In the genomic region with DNA sequence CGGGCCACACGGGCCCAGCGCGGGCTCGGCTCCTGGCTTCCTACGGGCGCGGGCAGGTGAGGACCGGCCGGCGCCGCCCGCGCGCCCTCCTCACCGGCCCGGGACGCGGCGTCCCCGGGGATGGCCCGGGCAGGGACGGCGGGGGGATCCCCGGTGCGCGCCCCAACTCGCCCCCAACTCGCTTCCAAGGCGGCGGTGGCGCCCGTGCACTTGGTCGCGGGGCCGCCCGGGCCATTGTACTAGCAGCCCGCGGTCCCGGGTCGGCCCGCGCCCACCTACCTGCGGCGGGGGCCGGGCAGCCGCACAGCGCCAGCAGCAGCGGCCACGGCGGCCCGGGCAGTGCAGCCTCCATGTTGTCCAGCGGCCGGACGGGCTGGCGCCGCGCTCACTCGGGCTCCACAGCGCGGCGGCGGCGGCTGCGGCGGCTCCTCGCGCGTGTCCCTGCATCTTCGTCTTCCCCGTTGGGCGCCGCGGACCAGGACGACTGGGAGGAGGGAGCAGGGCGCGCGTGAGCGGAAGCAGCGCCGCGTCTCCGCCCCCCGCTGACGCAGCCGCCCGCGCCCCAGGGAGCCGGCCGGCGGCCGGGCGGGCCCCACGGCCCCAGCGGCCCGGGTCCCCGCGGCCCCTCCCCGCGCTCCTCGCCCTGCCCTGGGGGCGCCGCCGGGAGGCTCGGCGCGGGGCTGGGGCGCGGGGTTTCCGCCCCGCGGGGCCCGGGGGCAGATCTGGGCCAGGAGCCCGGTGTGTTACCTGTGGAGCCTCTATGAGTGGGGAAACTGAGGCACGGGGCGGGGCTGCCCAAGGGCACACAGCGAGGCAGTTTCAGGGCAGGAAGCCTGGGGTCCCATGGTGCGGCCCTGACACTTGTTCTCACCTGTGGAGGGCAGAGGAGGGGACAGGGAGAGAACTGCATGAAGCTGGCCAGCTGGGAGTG, we compare ENCODE assay signal across 8 cellular contexts.
A peak's percentile ranks its signal among the peaks of the same experiment; 100 is the strongest.
DNase-seq lines count a peak whose midpoint lies in the region; ATAC-seq, FAIRE-seq and TF ChIP-seq lines count a peak whose summit lies in the region.

No MANE protein-coding gene starts in this region.

- peak overlapping the region; percentile 65 for H2AFZ ChIP-seq in keratinocyte (ENCODE audit: control insufficient read depth, low read length)

- H3K9ac ChIP-seq in keratinocyte (ENCODE audit: control insufficient read depth, extremely low read depth, insufficient read depth, low read length) = peak overlapping the region; percentile 77

- TF ChIP-seq CTCF in bronchial epithelial cell (IDR thresholded peaks at IDR 0.05; ENCODE audit: insufficient read depth, low read length, severe bottlenecking) = no peak
- TF ChIP-seq CTCF in keratinocyte (optimal IDR thresholded peaks at IDR 0.05 in 1 of 3, IDR thresholded peaks at IDR 0.05 in 1 of 3, conservative IDR thresholded peaks at IDR 0.05 in 1 of 3; ENCODE audit: extremely low read depth in 1 of 3, insufficient read depth in 2 of 3, low read length in 3 of 3) = no peak

- no peaks in the 10 kb centered on the region for H3K9me3 ChIP-seq in keratinocyte (ENCODE audit: control insufficient read depth, low read depth, low read length)

- dilution Hi-C loops in keratinocyte (cut with MboI; ENCODE audit: extremely low pct_ligation_motif_present, low sequenced_read_pairs) = no loop called here

- H3K4me1 ChIP-seq in keratinocyte (ENCODE audit: control insufficient read depth, extremely low read depth, insufficient read depth, low read length) = peaks cover 23% of the 10 kb centered on the region

- no peak for TF ChIP-seq RAD21 in Ishikawa (IDR thresholded peaks at IDR 0.05; ENCODE audit: low read depth)

- FAIRE-seq in bronchial epithelial cell (lab: Jason Lieb, UNC) (no peak), keratinocyte (lab: Jason Lieb, UNC) (no peak)

- 0 out of 2 replicates have a peak, but pooled peaks have one; percentile 20 for TF ChIP-seq EP300 in Ishikawa (IDR thresholded peaks at IDR 0.05; ENCODE audit: borderline replicate concordance)

- ATAC-seq in GM18868 (IDR thresholded peaks at IDR 0.05; ENCODE audit: unreplicated experiment) (peak; percentile 54), HG03175 (IDR thresholded peaks at IDR 0.05; ENCODE audit: unreplicated experiment) (no peak)

- H3K9me1 ChIP-seq in keratinocyte (ENCODE audit: control insufficient read depth, extremely low read depth, insufficient read depth, low read length) = peaks cover 5% of the 10 kb centered on the region

- peak overlapping the region; percentile 59 for H3K27ac ChIP-seq in keratinocyte (ENCODE audit: control insufficient read depth, insufficient read depth, low read length)

- peak; percentile 94 for DNase-seq in AG08396 (ENCODE audit: low spot score)
- DNase-seq in activated CD4-positive, CD25-positive, alpha-beta regulatory T cell (lab: John Stamatoyannopoulos, UW) = peak in 3 of 4 experiments; percentile 19 to 28 (median 24)
- peak; percentile 26 for DNase-seq in bronchial epithelial cell (ENCODE audit: low read depth)
- DNase-seq in keratinocyte (ENCODE audit: low read depth, low spot score) = no peak
- DNase-seq in stimulated activated CD4-positive, alpha-beta T cell treated with anti-CD3 and anti-CD28 coated beads, Interleukin-12 subunit alpha, Interleukin-12 subunit beta, amount 100 ng/mL, for 48 hours (ENCODE audit: low read depth in 2 of 3, low spot score in 1 of 3) = peak; percentile 21 to 64 (median 37)

- peaks cover 52% of the 10 kb centered on the region for H3K79me2 ChIP-seq in keratinocyte (ENCODE audit: control insufficient read depth, insufficient read depth, low read length)

- peaks cover 18% of the 10 kb centered on the region for H4K20me1 ChIP-seq in keratinocyte (ENCODE audit: control insufficient read depth, extremely low read depth, insufficient read depth, low read length)

- H3K27me3 ChIP-seq in bronchial epithelial cell (ENCODE audit: control insufficient read depth, insufficient read depth, low read length) = no peaks in the 10 kb centered on the region
- no peaks in the 10 kb centered on the region for H3K27me3 ChIP-seq in keratinocyte (ENCODE audit: control insufficient read depth, extremely low read depth, insufficient read depth, low read length)

- peak overlapping the region; percentile 91 for H3K4me2 ChIP-seq in keratinocyte (ENCODE audit: control insufficient read depth, extremely low read depth, insufficient read depth, low read depth, low read length)

- H3K4me3 ChIP-seq in bronchial epithelial cell (ENCODE audit: low read depth, low read length) (peak overlapping the region; percentile 67), keratinocyte (ENCODE audit: control insufficient read depth in 2 of 3, extremely low read depth in 1 of 3, insufficient read depth in 2 of 3, low read depth in 1 of 3, low read length in 3 of 3) (peak overlapping the region; percentile 67 to 85 (median 74))

- no peaks in the 10 kb centered on the region for H3K36me3 ChIP-seq in bronchial epithelial cell (ENCODE audit: control insufficient read depth, insufficient read depth, low read length)
- H3K36me3 ChIP-seq in keratinocyte (ENCODE audit: control insufficient read depth in 2 of 2, extremely low read depth in 1 of 2, insufficient read depth in 2 of 2, low read length in 2 of 2) = no peaks in the 10 kb centered on the region

TF ChIP-seq in Ishikawa, 13 proteins besides CTCF, POLR2A, EP300 and RAD21:
- TF ChIP-seq, protein P1, sequence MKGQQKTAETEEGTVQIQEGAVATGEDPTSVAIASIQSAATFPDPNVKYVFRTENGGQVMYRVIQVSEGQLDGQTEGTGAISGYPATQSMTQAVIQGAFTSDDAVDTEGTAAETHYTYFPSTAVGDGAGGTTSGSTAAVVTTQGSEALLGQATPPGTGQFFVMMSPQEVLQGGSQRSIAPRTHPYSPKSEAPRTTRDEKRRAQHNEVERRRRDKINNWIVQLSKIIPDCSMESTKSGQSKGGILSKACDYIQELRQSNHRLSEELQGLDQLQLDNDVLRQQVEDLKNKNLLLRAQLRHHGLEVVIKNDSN (IDR thresholded peaks at IDR 0.05) = peak; percentile 32; the same call in 1 of the 2 replicates
- TF ChIP-seq TAF1 (IDR thresholded peaks at IDR 0.05; ENCODE audit: low read depth) (peak; percentile 41; the same call in 1 of the 2 replicates), TEAD4 (IDR thresholded peaks at IDR 0.05) (no peak), YY1 (IDR thresholded peaks at IDR 0.05; ENCODE audit: low read depth) (0 out of 2 replicates have a peak, but pooled peaks have one; percentile 36)
- TF ChIP-seq, protein P2, sequence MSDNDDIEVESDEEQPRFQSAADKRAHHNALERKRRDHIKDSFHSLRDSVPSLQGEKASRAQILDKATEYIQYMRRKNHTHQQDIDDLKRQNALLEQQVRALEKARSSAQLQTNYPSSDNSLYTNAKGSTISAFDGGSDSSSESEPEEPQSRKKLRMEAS (IDR thresholded peaks at IDR 0.05) = peak; percentile 62; the same call in 1 of the 2 replicates
TF ChIP-seq in Ishikawa: peak in this region for 4.
